Comparison of ENCODE assay signal across 8 cellular contexts in genomic region chr20:57381596-57382503, GRCh38. TPM values are rescaled to one million over a fixed set of nuclear protein-coding genes. Genes with fewer than 3 reads are reported as not detected.
A peak's percentile ranks its signal among the peaks of the same experiment; 100 is the strongest.
DNase-seq lines count a peak whose midpoint lies in the region; ATAC-seq and TF ChIP-seq lines count a peak whose summit lies in the region.

No MANE protein-coding gene starts in this region.

- TF ChIP-seq CTCF in C4-2B (conservative IDR thresholded peaks at IDR 0.05): peak; percentile 97
- TF ChIP-seq CTCF in GM23338 (conservative IDR thresholded peaks at IDR 0.05; ENCODE audit: low read depth in 2 of 2): peak; percentile 84 to 95

- H3K4me3 ChIP-seq in GM23338: no peak overlapping the region

- H3K79me2 ChIP-seq in GM23338 (replicated peaks; ENCODE audit: insufficient read depth): no peaks in the 10 kb centered on the region

- H3K4me2 ChIP-seq in GM23338: no peak overlapping the region

- H3K27me3 Mint-ChIP-seq in GM23338 (ENCODE audit: insufficient read depth, low read depth, poor library complexity): peaks cover 9% of the 10 kb centered on the region
- H3K27me3 Mint-ChIP-seq in central memory CD8-positive, alpha-beta T cell: no peaks in the 10 kb centered on the region

- H3K27ac ChIP-seq in C4-2B: no peak overlapping the region
- no peak overlapping the region for H3K27ac ChIP-seq in GM23338 (ENCODE audit: low read depth)

- no peak overlapping the region; the same call in 1 of the 2 replicates for H3K27ac Mint-ChIP-seq in GM23338
- no peak overlapping the region for H3K27ac Mint-ChIP-seq in central memory CD8-positive, alpha-beta T cell (ENCODE audit: low read depth)

- no peaks in the 10 kb centered on the region for H3K4me1 ChIP-seq in GM23338 (ENCODE audit: insufficient read depth)

- no peaks in the 10 kb centered on the region for H3F3A ChIP-seq in GM23338 (replicated peaks; ENCODE audit: low read depth)

- DNase-seq in GM23338 (ENCODE audit: low spot score) (peak; percentile 83), NCI-H2196 (lab: John Stamatoyannopoulos, UW; ENCODE audit: unreplicated experiment) (peak; percentile 82), left lobe of liver (ENCODE audit: low spot score) (peak; percentile 77)
- DNase-seq in activated CD4-positive, alpha-beta T cell treated with anti-CD3 and anti-CD28 coated beads for 1 hour: peak; percentile 79
- DNase-seq in central memory CD8-positive, alpha-beta T cell (ENCODE audit: low spot score in 2 of 2): peak; percentile 85 to 86
- peak; percentile 85 for DNase-seq in stimulated activated CD4-positive, alpha-beta T cell treated with anti-CD3 and anti-CD28 coated beads, Interleukin-4, amount 100 ng/mL, for 1 hour

- H3K27me3 ChIP-seq in GM23338 (ENCODE audit: insufficient read depth): no peaks in the 10 kb centered on the region

- H4K20me1 ChIP-seq in GM23338 (replicated peaks; ENCODE audit: insufficient read depth): peaks cover 10% of the 10 kb centered on the region

- no peak overlapping the region for H2AFZ ChIP-seq in GM23338

- H3K9me2 ChIP-seq in GM23338 (ENCODE audit: insufficient read depth): no peaks in the 10 kb centered on the region

- peaks cover 3% of the 10 kb centered on the region for H3K4me1 Mint-ChIP-seq in GM23338
- H3K4me1 Mint-ChIP-seq in central memory CD8-positive, alpha-beta T cell: peaks cover 37% of the 10 kb centered on the region

- no peak overlapping the region for H3K4me3 Mint-ChIP-seq in GM23338
- H3K4me3 Mint-ChIP-seq in central memory CD8-positive, alpha-beta T cell: no peak overlapping the region

- ATAC-seq in GM23338 (peak; percentile 76), left lobe of liver (peak; percentile 95), HG02970 (IDR thresholded peaks at IDR 0.05; ENCODE audit: low FRiP score, unreplicated experiment) (no peak)
- ATAC-seq in central memory CD8-positive, alpha-beta T cell (replicated peaks; ENCODE audit: extremely low read depth, poor library complexity, severe bottlenecking): peak; percentile 59

- H3K9me3 Mint-ChIP-seq in GM23338: no peaks in the 10 kb centered on the region
- no peaks in the 10 kb centered on the region for H3K9me3 Mint-ChIP-seq in central memory CD8-positive, alpha-beta T cell

- H3K36me3 ChIP-seq in GM23338 (ENCODE audit: insufficient read depth): 0 out of 2 replicates have a peak, but pooled peaks cover 7% of the 10 kb centered on the region

- peaks cover 34% of the 10 kb centered on the region for H3K36me3 Mint-ChIP-seq in GM23338 (ENCODE audit: low read depth)
- peaks cover 33% of the 10 kb centered on the region for H3K36me3 Mint-ChIP-seq in central memory CD8-positive, alpha-beta T cell (ENCODE audit: insufficient read depth)

TF ChIP-seq in GM23338, 12 proteins besides CTCF, POLR2A, EP300 and RAD21:
- TF ChIP-seq REST (IDR thresholded peaks at IDR 0.05; ENCODE audit: unreplicated experiment) (no peak), NANOG (IDR thresholded peaks at IDR 0.05; ENCODE audit: borderline replicate concordance) (no peak), ZNF462 (CRISPR knock-in tag; IDR thresholded peaks at IDR 0.05) (no peak), JUNB (IDR thresholded peaks at IDR 0.05; ENCODE audit: unreplicated experiment) (no peak), POLR2AphosphoS5 (IDR thresholded peaks at IDR 0.05; ENCODE audit: low read depth) (no peak), EZH2 (IDR thresholded peaks at IDR 0.05; ENCODE audit: low read depth, unreplicated experiment) (no peak), ZNF331 (CRISPR knock-in tag; IDR thresholded peaks at IDR 0.05; ENCODE audit: low read depth) (no peak)

RNA-seq across cellular contexts. Expression of gene RBM38, which starts 9.3 kb away (rescaled TPM):
- 77.6 and 80.5 TPM in 2 replicates for total RNA-seq in GM23338 (2014; rRNA removed; shearing (Covaris generic))
- 22.9 and 32.6 TPM in 2 replicates for polyA plus RNA-seq in GM23338 (2016; fragmentation: Nextera tagmentation; extraction: Ambion mirVana)
- total RNA-seq in left lobe of liver: 6.0 TPM

RNA-seq across cellular contexts. Expression of gene RAE1, which starts 30.8 kb away (rescaled TPM):
- total RNA-seq in GM23338 (2014; rRNA removed; shearing (Covaris generic)): 43.3 and 59.7 TPM in 2 replicates
- 33.0 and 35.4 TPM in 2 replicates for polyA plus RNA-seq in GM23338 (2016; fragmentation: Nextera tagmentation; extraction: Ambion mirVana)
- total RNA-seq in left lobe of liver: 9.0 TPM

RNA-seq across cellular contexts. Expression of gene SPO11, which starts 52.2 kb away (rescaled TPM):
- total RNA-seq in GM23338 (2014; rRNA removed; shearing (Covaris generic)): not detected in 2 replicates
- polyA plus RNA-seq in GM23338 (2016; fragmentation: Nextera tagmentation; extraction: Ambion mirVana): not detected in 2 replicates
- total RNA-seq in left lobe of liver: not detected

Comparison
In these comparisons a context has a peak if more than half of its experiments do, and no peak if none do; other contexts are left out.
1. RNA of gene RBM38, which starts 9.3 kb away (total RNA-seq): 77.6 to 80.5 TPM in GM23338; 6.0 TPM in left lobe of liver (single experiment); every median in the first group is over 10 times any median in the second.
2. Peak in every context shown above with its lines, with median percentiles within 50 percentile points of each other: DNase-seq.